1 cellular context compared by ENCODE assay signal in genomic region chr15:40146037-40146436, GRCh38.
TF ChIP-seq lines count a peak whose summit lies in the region.

No MANE protein-coding gene starts in this region.

TF ChIP-seq in H1, 55 proteins besides CTCF, POLR2A, EP300 and RAD21 (continued from another document):
- TF ChIP-seq USF2 (IDR thresholded peaks at IDR 0.05; ENCODE audit: low read length) (no peak), EGR1 (IDR thresholded peaks at IDR 0.05; ENCODE audit: borderline replicate concordance, low read depth, low read length) (no peak), SIX5 (IDR thresholded peaks at IDR 0.05; ENCODE audit: low read depth, low read length) (no peak), CTBP2 (IDR thresholded peaks at IDR 0.05; ENCODE audit: borderline replicate concordance, insufficient read depth, insufficient read length, low read length) (no peak), NRF1 (IDR thresholded peaks at IDR 0.05; ENCODE audit: low read depth, low read length) (no peak), ZNF274 (IDR thresholded peaks at IDR 0.05; ENCODE audit: borderline replicate concordance, extremely low read depth, low read length) (no peak)
